1 cellular context compared by ENCODE assay signal in genomic region chr1:41751804-41752513, GRCh38.
TF ChIP-seq lines count a peak whose summit lies in the region.

No MANE protein-coding gene starts in this region.

TF ChIP-seq in GM12878, 131 proteins besides CTCF, POLR2A, EP300 and RAD21 (continued from another document):
- TF ChIP-seq ZBED1 (IDR thresholded peaks at IDR 0.05; ENCODE audit: borderline replicate concordance) (peak; percentile 82; the same call in 1 of the 2 replicates), GABPA (IDR thresholded peaks at IDR 0.05; ENCODE audit: low read depth) (no peak), BCL11A (IDR thresholded peaks at IDR 0.05; ENCODE audit: low read depth, low read length) (peak; percentile 85), MAX (IDR thresholded peaks at IDR 0.05; ENCODE audit: low read depth, low read length) (no peak), POLR2AphosphoS5 (IDR thresholded peaks at IDR 0.05; ENCODE audit: low read length) (0 out of 2 replicates have a peak, but pooled peaks have one; percentile 29)
